In genomic region chr10:69643779-69644657, GRCh38 we compare ENCODE assay signal across 12 cellular contexts. TPM values are rescaled to one million over a fixed set of nuclear protein-coding genes. Genes with fewer than 3 reads are reported as not detected.
DNase-seq lines count a peak whose midpoint lies in the region; ATAC-seq, FAIRE-seq and TF ChIP-seq lines count a peak whose summit lies in the region.
"Had no signal": no experiment of that assay in that cellular context is flagged by ENCODE, and none has a peak within 500 bp of the region (broad histone marks: within the 10 kb centered on the region; RNA-seq: fewer than 3 reads in every experiment).

No MANE protein-coding gene starts in this region.

- no peak for FAIRE-seq in K562 (lab: Jason Lieb, UNC)
- no peak for FAIRE-seq in HepG2 (lab: Jason Lieb, UNC)
- FAIRE-seq: G401.6, GM12892 had no signal

- H3K27me3 ChIP-seq in right cardiac atrium (ENCODE audit: control insufficient read depth, insufficient read depth) (no peaks in the 10 kb centered on the region), right atrium auricular region (no peaks in the 10 kb centered on the region), K562 (ENCODE audit: control insufficient read depth in 2 of 2, insufficient read depth in 2 of 2, low read length in 2 of 2) (peaks cover 0 to 69% of the 10 kb centered on the region in 2 experiments; a peak in 3 of 5 replicates), HepG2 (ENCODE audit: control insufficient read depth in 1 of 2, insufficient read depth in 2 of 2, low read length in 2 of 2) (peaks cover 1 to 8% of the 10 kb centered on the region in 2 experiments; a peak in 3 of 5 replicates), sigmoid colon (peaks cover 0 to 4% (median 0%) of the 10 kb centered on the region in 3 donors)

- in situ Hi-C loops in K562 (cut with MboI), result loop anchor here (25.0 kb wide), 1 partner anchor 407 kb away; no protein-coding TSS in a partner anchor
- in situ Hi-C loops in HepG2 (cut with HindIII; ENCODE audit: extremely low pct_ligation_motif_present, low pct_unique_long_range_greater_than_20kb), result loop anchor here (5.0 kb wide), 1 partner anchor 73 kb away; no protein-coding TSS in a partner anchor

- no peaks in the 10 kb centered on the region for H3K9me1 ChIP-seq in K562 (ENCODE audit: control insufficient read depth, insufficient read depth, low read length)

- no peaks in the 10 kb centered on the region for H3K27me3 Mint-ChIP-seq in activated CD4-positive, alpha-beta memory T cell treated with anti-CD3 and anti-CD28 coated beads for 36 hours

- TF ChIP-seq POLR2A in K562 (conservative IDR thresholded peaks at IDR 0.05) (no peak), HepG2 (IDR thresholded peaks at IDR 0.05; ENCODE audit: insufficient read depth in 1 of 2, low read depth in 2 of 2, low read length in 2 of 2) (no peak), sigmoid colon (IDR thresholded peaks at IDR 0.05) (no peak)

- no TSS peak for BruUV-seq in K562 (replicated peaks; lab: Mats Ljungman, UMichigan)
- no TSS peak for BruUV-seq in HepG2 (replicated peaks; lab: Mats Ljungman, UMichigan)

- no peak for TF ChIP-seq EP300 in K562 (IDR thresholded peaks at IDR 0.05; ENCODE audit: low read length)
- TF ChIP-seq EP300 in HepG2 (IDR thresholded peaks at IDR 0.05; ENCODE audit: low read depth in 2 of 2, low read length in 2 of 2), result no peak
- TF ChIP-seq EP300 in HepG2 (CRISPR knock-in tag; IDR thresholded peaks at IDR 0.05; ENCODE audit: borderline replicate concordance), result no peak
- TF ChIP-seq EP300 in sigmoid colon (IDR thresholded peaks at IDR 0.05), result no peak

- ATAC-seq in right cardiac atrium (peak; percentile 6 to 14), K562 (peak; percentile 20; the same call in 2 of the 3 replicates), HepG2 (peak; percentile 34), esophagus mucosa (no peak)

- H4K20me1 ChIP-seq in K562 (replicated peaks; ENCODE audit: control insufficient read depth, insufficient read depth, low read length) (peaks cover 6% of the 10 kb centered on the region; the same call in 1 of the 2 replicates), HepG2 (ENCODE audit: insufficient read depth, low read length) (no peaks in the 10 kb centered on the region; the same call in 1 of the 2 replicates)

- WGBS in right cardiac atrium, result 57% methylated on average over 16 of the region's 16 CpGs
- 2% methylated on average over 15 of the region's 16 CpGs for WGBS in K562 (ENCODE audit: insufficient coverage, low coverage, missing lambda C conversion rate)
- 52% methylated on average over 2 of the region's 16 CpGs for WGBS in HepG2 (ENCODE audit: low lambda C conversion rate)
- 60 to 68% methylated on average over 16 of the region's 16 CpGs for WGBS in sigmoid colon, 2 donors

- DNase-seq in right cardiac atrium (peak in 1 of 3 donors; percentile 16), right atrium auricular region (ENCODE audit: low spot score) (no peak), K562 (ENCODE audit: extremely low read depth in 1 of 4, low spot score in 3 of 4) (no peak), HepG2 (ENCODE audit: low spot score) (no peak), sigmoid colon (peak; percentile 39), NCI-H1694 treated with DMSO at 0.1 percent for 48 hours (lab: John Stamatoyannopoulos, UW) (no peak)
- no peak for DNase-seq in activated CD4-positive, alpha-beta memory T cell treated with anti-CD3 and anti-CD28 coated beads for 36 hours
- DNase-seq: MM.1S had no signal

- H3K9me3 ChIP-seq in right cardiac atrium (ENCODE audit: control insufficient read depth, low read length) (no peaks in the 10 kb centered on the region), right atrium auricular region (no peaks in the 10 kb centered on the region), K562 (replicated peaks; ENCODE audit: control insufficient read depth, insufficient read depth, low read depth, low read length) (no peaks in the 10 kb centered on the region), HepG2 (ENCODE audit: low read length) (no peaks in the 10 kb centered on the region), sigmoid colon (no peaks in the 10 kb centered on the region)

- POLR2A ChIA-PET in K562 (lab: Yijun Ruan, JAX), result interaction anchor here (1.4 to 1.7 kb wide), 2 partner anchors 9 to 137 kb away, joined by 4 read pairs; no protein-coding TSS in a partner anchor
- POLR2A ChIA-PET in HepG2 (lab: Yijun Ruan, JAX), result no interaction called here
- POLR2A ChIA-PET in activated CD4-positive, alpha-beta memory T cell treated with anti-CD3 and anti-CD28 coated beads for 36 hours (lab: Charles Lee), result interaction anchor here (0.7 kb wide), 1 partner anchor 36 kb away, joined by 3 read pairs; no protein-coding TSS in a partner anchor

- no peaks in the 10 kb centered on the region for H3K36me3 ChIP-seq in right atrium auricular region
- no peaks in the 10 kb centered on the region for H3K36me3 ChIP-seq in K562 (ENCODE audit: control insufficient read depth, insufficient read depth, low read length)
- no peaks in the 10 kb centered on the region for H3K36me3 ChIP-seq in HepG2 (replicated peaks in 1 of 2; ENCODE audit: control insufficient read depth in 1 of 2, insufficient read depth in 2 of 2, low read length in 2 of 2)
- H3K36me3 ChIP-seq in sigmoid colon, result no peaks in the 10 kb centered on the region

- no peak overlapping the region for H3K27ac Mint-ChIP-seq in activated CD4-positive, alpha-beta memory T cell treated with anti-CD3 and anti-CD28 coated beads for 36 hours
- H3K27ac Mint-ChIP-seq: CD4-positive, CD25-positive, alpha-beta regulatory T cell had no signal

- intact Hi-C loops in right cardiac atrium (cut with DNase I), result loop anchor here (2.0 to 10.0 kb wide), 6 partner anchors 73 to 271 kb away; partner anchors contain the start of gene COL13A1 (in 1 of the 4)
- intact Hi-C loops in K562 (cut with micrococcal nuclease), result loop anchor here (1.0 to 5.0 kb wide), 3 partner anchors 72 to 270 kb away; partner anchors contain the start of gene COL13A1
- intact Hi-C loops in HepG2 (cut with micrococcal nuclease; ENCODE audit: unreplicated experiment), result loop anchor here (1.0 to 10.0 kb wide), 2 partner anchors 73 to 271 kb away; no protein-coding TSS in a partner anchor
- intact Hi-C loops in sigmoid colon (cut with DNase I), result loop anchor here (2.0 to 10.0 kb wide), 3 partner anchors 73 to 271 kb away; partner anchors contain the start of gene COL13A1
- intact Hi-C loops in activated CD4-positive, alpha-beta memory T cell treated with anti-CD3 and anti-CD28 coated beads for 36 hours (cut with micrococcal nuclease), result loop anchor here (1.0 to 10.0 kb wide), 3 partner anchors 73 to 271 kb away; partner anchors contain the start of gene COL13A1

- CTCF ChIA-PET in K562 (lab: Yijun Ruan, JAX; ENCODE audit: low intra/inter-chr PET ratio) (interaction anchor here (0.6 to 3.0 kb wide), 6 partner anchors 14 to 271 kb away, joined by 3 to 21 read pairs (median 10); partner anchors contain the start of gene FAM241B), HepG2 (lab: Yijun Ruan, JAX; ENCODE audit: low intra/inter-chr PET ratio, low total read pairs) (interaction anchor here (0.7 to 2.4 kb wide), 4 partner anchors 70 to 156 kb away, joined by 3 to 25 read pairs (median 8); no protein-coding TSS in a partner anchor)
- CTCF ChIA-PET in activated CD4-positive, alpha-beta memory T cell treated with anti-CD3 and anti-CD28 coated beads for 36 hours (lab: Charles Lee), result interaction anchor here (0.7 to 11.8 kb wide), 14 partner anchors 10 to 270 kb away, joined by 3 to 247 read pairs (median 4); no protein-coding TSS in a partner anchor

- H3K4me2 ChIP-seq in K562 (ENCODE audit: insufficient read depth, low read length), result no peak overlapping the region
- no peak overlapping the region for H3K4me2 ChIP-seq in HepG2 (ENCODE audit: low read depth, low read length)

- H3K4me3 Mint-ChIP-seq in activated CD4-positive, alpha-beta memory T cell treated with anti-CD3 and anti-CD28 coated beads for 36 hours, result no peak overlapping the region
- H3K4me3 Mint-ChIP-seq: CD4-positive, CD25-positive, alpha-beta regulatory T cell had no signal

- no peaks in the 10 kb centered on the region for H3K4me1 ChIP-seq in right cardiac atrium (ENCODE audit: control insufficient read depth, insufficient read depth, low read length)
- H3K4me1 ChIP-seq in right atrium auricular region, result no peaks in the 10 kb centered on the region
- no peaks in the 10 kb centered on the region for H3K4me1 ChIP-seq in K562 (replicated peaks in 1 of 2; ENCODE audit: control insufficient read depth in 2 of 2, insufficient read depth in 2 of 2, low read length in 2 of 2)
- H3K4me1 ChIP-seq in HepG2 (ENCODE audit: insufficient read depth, low read length), result no peaks in the 10 kb centered on the region
- H3K4me1 ChIP-seq in sigmoid colon, result no peaks in the 10 kb centered on the region

- no peaks in the 10 kb centered on the region for H3K36me3 Mint-ChIP-seq in activated CD4-positive, alpha-beta memory T cell treated with anti-CD3 and anti-CD28 coated beads for 36 hours
- H3K36me3 Mint-ChIP-seq: CD4-positive, CD25-positive, alpha-beta regulatory T cell had no signal

- no peaks in the 10 kb centered on the region for H3K9me3 Mint-ChIP-seq in activated CD4-positive, alpha-beta memory T cell treated with anti-CD3 and anti-CD28 coated beads for 36 hours
- H3K9me3 Mint-ChIP-seq: CD4-positive, CD25-positive, alpha-beta regulatory T cell had no signal

- no peaks in the 10 kb centered on the region for H3K4me1 Mint-ChIP-seq in activated CD4-positive, alpha-beta memory T cell treated with anti-CD3 and anti-CD28 coated beads for 36 hours (ENCODE audit: low read depth)
- H3K4me1 Mint-ChIP-seq: CD4-positive, CD25-positive, alpha-beta regulatory T cell had no signal

- TF ChIP-seq CTCF in right atrium auricular region (IDR thresholded peaks at IDR 0.05), result no peak
- no peak for TF ChIP-seq CTCF in K562 (IDR thresholded peaks at IDR 0.05 in 2 of 3, conservative IDR thresholded peaks at IDR 0.05 in 1 of 3; ENCODE audit: insufficient read depth in 2 of 3, low read depth in 1 of 3, low read length in 3 of 3)
- no peak for TF ChIP-seq CTCF in HepG2 (CRISPR knock-in tag; IDR thresholded peaks at IDR 0.05)
- no peak for TF ChIP-seq CTCF in sigmoid colon (IDR thresholded peaks at IDR 0.05)

- no peak overlapping the region for H3K4me3 ChIP-seq in right cardiac atrium (ENCODE audit: low read length)
- no peak overlapping the region for H3K4me3 ChIP-seq in right atrium auricular region
- H3K4me3 ChIP-seq in K562, result no peak overlapping the region
- H3K4me3 ChIP-seq in HepG2 (replicated peaks in 1 of 3; ENCODE audit: insufficient read depth in 1 of 3, low read depth in 2 of 3, low read length in 3 of 3), result no peak overlapping the region
- no peak overlapping the region for H3K4me3 ChIP-seq in sigmoid colon

- TF ChIP-seq RAD21 in K562 (CRISPR knock-in tag; conservative IDR thresholded peaks at IDR 0.05 in 1 of 2, IDR thresholded peaks at IDR 0.05 in 1 of 2) (no peak), HepG2 (CRISPR knock-in tag; IDR thresholded peaks at IDR 0.05) (no peak)

- no peak overlapping the region for H3K27ac ChIP-seq in right cardiac atrium (ENCODE audit: low read length)
- H3K27ac ChIP-seq in right atrium auricular region, result no peak overlapping the region
- no peak overlapping the region for H3K27ac ChIP-seq in K562 (ENCODE audit: extremely low read depth, low read depth, low read length)
- H3K27ac ChIP-seq in HepG2 (ENCODE audit: extremely low read length, insufficient read depth, low read length), result no peak overlapping the region
- no peak overlapping the region for H3K27ac ChIP-seq in sigmoid colon

- H3K79me2 ChIP-seq in K562 (ENCODE audit: control insufficient read depth, insufficient read depth, low read length) (no peaks in the 10 kb centered on the region), HepG2 (ENCODE audit: insufficient read depth, low read length) (no peaks in the 10 kb centered on the region)

- H3K9ac ChIP-seq in K562 (ENCODE audit: insufficient read depth in 1 of 2, low read depth in 2 of 2, low read length in 2 of 2) (no peak overlapping the region), HepG2 (ENCODE audit: insufficient read depth, low read depth, low read length) (no peak overlapping the region)

- no peak overlapping the region for H2AFZ ChIP-seq in K562 (ENCODE audit: low read depth, low read length)
- H2AFZ ChIP-seq in HepG2 (ENCODE audit: low read length), result no peak overlapping the region

RNA-seq across cellular contexts. Expression of gene FAM241B, which starts 14.0 kb away (rescaled TPM):
- total RNA-seq in right cardiac atrium, result 1 to 10 TPM; 4.6 to 8.7 (median 6.7) TPM
- polyA plus RNA-seq in right cardiac atrium, result 5.6 TPM
- 1 to 10 TPM; 2.1 to 3.5 TPM for total RNA-seq in right atrium auricular region
- 9.7 and 14.8 TPM in 2 replicates for total RNA-seq in K562 (2011; cell fraction: chromatin; rRNA removed; ENCODE audit: low replicate concordance)
- total RNA-seq in K562 (2011; cell fraction: nucleolus; rRNA removed), result 11.3 and 11.4 TPM in 2 replicates
- 12.5 and 13.0 TPM in 2 replicates for total RNA-seq in K562 (2011; cell fraction: nucleoplasm; rRNA removed)
- total RNA-seq in K562 (2014; rRNA removed), result 2.5 and 3.8 TPM in 2 replicates
- 3.0 TPM in 2 replicates for total RNA-seq in K562 (2014; rRNA removed; fragmentation: Illumina TruSeq; extraction: Trizol)
- total RNA-seq in K562 (2015; rRNA removed; fragmentation: Illumina TruSeq; extraction: Trizol), result 2.5 and 3.1 TPM in 2 replicates
- total RNA-seq in K562 (2021), result 7.3 and 7.8 TPM in 2 replicates
- polyA plus RNA-seq in K562 (2011; rRNA removed), result 10.2 and 11.5 TPM in 2 replicates
- polyA plus RNA-seq in K562 (2011; cell fraction: cytosol; rRNA removed), result 12.4 and 12.6 TPM in 2 replicates
- polyA plus RNA-seq in K562 (2011; cell fraction: nucleus; rRNA removed), result 12.2 and 13.2 TPM in 2 replicates
- 8.8 and 9.9 TPM in 2 replicates for polyA plus RNA-seq in K562 (2012)
- 5.6 and 6.3 TPM in 2 replicates for polyA plus RNA-seq in K562 (2014; fragmentation: Illumina TruSeq; extraction: Trizol)
- polyA plus RNA-seq in K562 (2014; fragmentation: Nextera tagmentation; extraction: Ambion mirVana), result 1 to 10 TPM; 1.9 to 2.3 TPM
- 9.5 and 11.1 TPM in 2 replicates for polyA plus RNA-seq in K562 (2014; rRNA removed)
- 4.0 and 5.2 TPM in 2 replicates for polyA minus RNA-seq in K562 (2011; rRNA and poly(A)+ RNA removed)
- polyA minus RNA-seq in K562 (2011; cell fraction: cytosol; rRNA and poly(A)+ RNA removed), result 2.8 TPM in 1 of 2 replicates, not detected in the other
- 1.5 and 3.9 TPM in 2 replicates for polyA minus RNA-seq in K562 (2011; cell fraction: nucleus; rRNA and poly(A)+ RNA removed)
- total RNA-seq in HepG2 (2016; rRNA removed; fragmentation: Illumina TruSeq; extraction: Trizol), result 1.9 and 2.0 TPM in 2 replicates
- 1.2 and 1.6 TPM in 2 replicates for total RNA-seq in HepG2 (2016; cell fraction: cytosol; rRNA removed; fragmentation: Illumina TruSeq; extraction: Trizol; ENCODE audit: low read depth)
- 1.4 and 1.8 TPM in 2 replicates for total RNA-seq in HepG2 (2016; cell fraction: insoluble cytoplasmic fraction; rRNA removed; fragmentation: Illumina TruSeq; extraction: Trizol)
- 1.9 and 2.5 TPM in 2 replicates for total RNA-seq in HepG2 (2016; cell fraction: membrane; rRNA removed; fragmentation: Illumina TruSeq; extraction: Trizol)
- 2.2 and 2.3 TPM in 2 replicates for total RNA-seq in HepG2 (2016; cell fraction: nucleus; rRNA removed; fragmentation: Illumina TruSeq; extraction: Trizol)
- polyA plus RNA-seq in HepG2 (2011; rRNA removed), result 4.0 and 5.8 TPM in 2 replicates
- polyA plus RNA-seq in HepG2 (2011; cell fraction: cytosol; rRNA removed), result 4.4 and 5.3 TPM in 2 replicates
- polyA plus RNA-seq in HepG2 (2011; cell fraction: nucleus; rRNA removed), result 2.9 and 4.9 TPM in 2 replicates
- 2.2 and 3.5 TPM in 2 replicates for polyA plus RNA-seq in HepG2 (2012)
- polyA plus RNA-seq in HepG2 (2016; cell fraction: cytosol; fragmentation: Illumina TruSeq; extraction: Trizol; ENCODE audit: low read depth), result 2.6 and 2.8 TPM in 2 replicates
- polyA plus RNA-seq in HepG2 (2016; cell fraction: insoluble cytoplasmic fraction; fragmentation: Illumina TruSeq; extraction: Trizol; ENCODE audit: low read depth), result 4.5 and 5.3 TPM in 2 replicates
- 2.9 TPM in 2 replicates for polyA plus RNA-seq in HepG2 (2016; cell fraction: membrane; fragmentation: Illumina TruSeq; extraction: Trizol; ENCODE audit: low read depth)
- 4.9 and 6.1 TPM in 2 replicates for polyA plus RNA-seq in HepG2 (2016; cell fraction: nucleus; fragmentation: Illumina TruSeq; extraction: Trizol; ENCODE audit: insufficient read depth, low read depth)
- 7.1 and 10.4 TPM in 2 replicates for polyA minus RNA-seq in HepG2 (2011; rRNA and poly(A)+ RNA removed; ENCODE audit: low replicate concordance)
- polyA minus RNA-seq in HepG2 (2011; cell fraction: cytosol; rRNA and poly(A)+ RNA removed), result 0.99 TPM in 1 of 2 replicates, not detected in the other
- 2.6 and 4.7 TPM in 2 replicates for polyA minus RNA-seq in HepG2 (2011; cell fraction: nucleus; rRNA and poly(A)+ RNA removed)
- 1 to 10 TPM; 3.0 to 6.3 (median 3.5) TPM for total RNA-seq in sigmoid colon
- polyA plus RNA-seq in sigmoid colon, result 1 to 10 TPM; 2.5 to 6.9 (median 4.2) TPM
- 2.9 TPM for total RNA-seq in esophagus mucosa
- total RNA-seq in activated CD4-positive, alpha-beta memory T cell treated with anti-CD3 and anti-CD28 coated beads for 36 hours, result 10 to 100 TPM; 10.9 to 11.8 TPM
